ENCODE assay signal across 1 cellular context in genomic region chr3:49673715-49674490, GRCh38.
TF ChIP-seq lines count a peak whose summit lies in the region.

Gene APEH (plus strand): TSS chr3:49674351. CDS start chr3:49674402, 51 bp downstream.

TF ChIP-seq in K562, 482 proteins besides CTCF, POLR2A, EP300 and RAD21 (continued from another document and continues in another):
- TF ChIP-seq AFF1 (IDR thresholded peaks at IDR 0.05; ENCODE audit: low read depth in 1 of 2, partially characterized antibody in 2 of 2) = peak in 1 of 2 experiments; percentile 89
- TF ChIP-seq JUN (IDR thresholded peaks at IDR 0.05; ENCODE audit: borderline replicate concordance, low read depth, low read length) = no peak
- no peak for TF ChIP-seq JUN (CRISPR knock-in tag; IDR thresholded peaks at IDR 0.05; ENCODE audit: borderline replicate concordance)
- TF ChIP-seq MXD1 (CRISPR knock-in tag; IDR thresholded peaks at IDR 0.05; ENCODE audit: borderline replicate concordance, poor library complexity, severe bottlenecking) = no peak
- no peak for TF ChIP-seq THRAP3 (IDR thresholded peaks at IDR 0.05; ENCODE audit: borderline replicate concordance)
- TF ChIP-seq E2F6 (IDR thresholded peaks at IDR 0.05; ENCODE audit: borderline replicate concordance in 1 of 2, extremely low read depth in 1 of 2, insufficient read depth in 1 of 2, insufficient read length in 1 of 2, low read depth in 1 of 2, low read length in 1 of 2, poor library complexity in 1 of 2, severe bottlenecking in 1 of 2) = peak; percentile 68 to 81
- peak; percentile 6 for TF ChIP-seq KDM5B (IDR thresholded peaks at IDR 0.05; ENCODE audit: insufficient replicate concordance, low read depth, low read length)
- peak; percentile 27 for TF ChIP-seq TAF1 (IDR thresholded peaks at IDR 0.05; ENCODE audit: control insufficient read depth, extremely low read depth, insufficient read depth, low read length, severe bottlenecking)
- no peak for TF ChIP-seq ZNF57 (CRISPR knock-in tag; IDR thresholded peaks at IDR 0.05)
- TF ChIP-seq GTF2A2 (tag; IDR thresholded peaks at IDR 0.05) = no peak
- peak; percentile 93 for TF ChIP-seq ZBTB40 (IDR thresholded peaks at IDR 0.05)
- TF ChIP-seq ZBTB40 (CRISPR knock-in tag; IDR thresholded peaks at IDR 0.05) = no peak
- TF ChIP-seq, protein P1, sequence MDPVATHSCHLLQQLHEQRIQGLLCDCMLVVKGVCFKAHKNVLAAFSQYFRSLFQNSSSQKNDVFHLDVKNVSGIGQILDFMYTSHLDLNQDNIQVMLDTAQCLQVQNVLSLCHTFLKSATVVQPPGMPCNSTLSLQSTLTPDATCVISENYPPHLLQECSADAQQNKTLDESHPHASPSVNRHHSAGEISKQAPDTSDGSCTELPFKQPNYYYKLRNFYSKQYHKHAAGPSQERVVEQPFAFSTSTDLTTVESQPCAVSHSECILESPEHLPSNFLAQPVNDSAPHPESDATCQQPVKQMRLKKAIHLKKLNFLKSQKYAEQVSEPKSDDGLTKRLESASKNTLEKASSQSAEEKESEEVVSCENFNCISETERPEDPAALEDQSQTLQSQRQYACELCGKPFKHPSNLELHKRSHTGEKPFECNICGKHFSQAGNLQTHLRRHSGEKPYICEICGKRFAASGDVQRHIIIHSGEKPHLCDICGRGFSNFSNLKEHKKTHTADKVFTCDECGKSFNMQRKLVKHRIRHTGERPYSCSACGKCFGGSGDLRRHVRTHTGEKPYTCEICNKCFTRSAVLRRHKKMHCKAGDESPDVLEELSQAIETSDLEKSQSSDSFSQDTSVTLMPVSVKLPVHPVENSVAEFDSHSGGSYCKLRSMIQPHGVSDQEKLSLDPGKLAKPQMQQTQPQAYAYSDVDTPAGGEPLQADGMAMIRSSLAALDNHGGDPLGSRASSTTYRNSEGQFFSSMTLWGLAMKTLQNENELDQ (CRISPR knock-in tag; IDR thresholded peaks at IDR 0.05; ENCODE audit: borderline replicate concordance) = no peak
- no peak for TF ChIP-seq SREBF1 (IDR thresholded peaks at IDR 0.05; ENCODE audit: borderline replicate concordance, low read depth, low read length)
- peak; percentile 71; the same call in 1 of the 2 replicates for TF ChIP-seq SP1 (CRISPR knock-in tag; IDR thresholded peaks at IDR 0.05)
- no peak for TF ChIP-seq NR2F6 (CRISPR knock-in tag; IDR thresholded peaks at IDR 0.05)
- no peak for TF ChIP-seq ELK1 (CRISPR knock-in tag; IDR thresholded peaks at IDR 0.05)
- TF ChIP-seq MTF1 (CRISPR knock-in tag; IDR thresholded peaks at IDR 0.05; ENCODE audit: borderline replicate concordance) = no peak
- TF ChIP-seq CBFA2T3 (IDR thresholded peaks at IDR 0.05) = no peak
- no peak for TF ChIP-seq MXI1 (IDR thresholded peaks at IDR 0.05; ENCODE audit: low read depth, low read length)
- 0 out of 2 replicates have a peak, but pooled peaks have one; percentile 24 for TF ChIP-seq RBM14 (IDR thresholded peaks at IDR 0.05; ENCODE audit: borderline replicate concordance, insufficient read depth, low read depth, low read length)
- TF ChIP-seq MEF2D (tag; conservative IDR thresholded peaks at IDR 0.05; ENCODE audit: low read depth) = no peak
- no peak for TF ChIP-seq ZFPM2 (CRISPR knock-in tag; IDR thresholded peaks at IDR 0.05)
- TF ChIP-seq RFX7 (CRISPR knock-in tag; IDR thresholded peaks at IDR 0.05) = no peak
- TF ChIP-seq TBP (optimal IDR thresholded peaks at IDR 0.05; ENCODE audit: low read depth, low read length) = peak; percentile 18
- no peak for TF ChIP-seq TFAM (CRISPR knock-in tag; conservative IDR thresholded peaks at IDR 0.05)
- 0 out of 4 replicates have a peak, but pooled peaks of 1 of the 2 experiments have one; percentile 10 for TF ChIP-seq FOXK2 (conservative IDR thresholded peaks at IDR 0.05 in 1 of 2, IDR thresholded peaks at IDR 0.05 in 1 of 2; ENCODE audit: low read depth in 2 of 2)
- TF ChIP-seq ATF4 (CRISPR knock-in tag; IDR thresholded peaks at IDR 0.05) = no peak
- TF ChIP-seq POLR2H (tag; IDR thresholded peaks at IDR 0.05; ENCODE audit: low read depth) = peak; percentile 50; the same call in 1 of the 2 replicates
- TF ChIP-seq, protein P2, sequence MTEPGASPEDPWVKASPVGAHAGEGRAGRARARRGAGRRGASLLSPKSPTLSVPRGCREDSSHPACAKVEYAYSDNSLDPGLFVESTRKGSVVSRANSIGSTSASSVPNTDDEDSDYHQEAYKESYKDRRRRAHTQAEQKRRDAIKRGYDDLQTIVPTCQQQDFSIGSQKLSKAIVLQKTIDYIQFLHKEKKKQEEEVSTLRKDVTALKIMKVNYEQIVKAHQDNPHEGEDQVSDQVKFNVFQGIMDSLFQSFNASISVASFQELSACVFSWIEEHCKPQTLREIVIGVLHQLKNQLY (CRISPR knock-in tag; conservative IDR thresholded peaks at IDR 0.05) = no peak
- TF ChIP-seq ETV6 (IDR thresholded peaks at IDR 0.05; ENCODE audit: borderline replicate concordance in 1 of 2, low read depth in 2 of 2, low read length in 1 of 2) = no peak
- TF ChIP-seq ETV6 (CRISPR knock-in tag; IDR thresholded peaks at IDR 0.05; ENCODE audit: borderline replicate concordance) = no peak
- TF ChIP-seq ZNF830 (CRISPR knock-in tag; IDR thresholded peaks at IDR 0.05) = no peak
- TF ChIP-seq FIP1L1 (IDR thresholded peaks at IDR 0.05; ENCODE audit: low read depth, low read length, poor library complexity, severe bottlenecking) = peak; percentile 64
- TF ChIP-seq MYC (IDR thresholded peaks at IDR 0.05; ENCODE audit: low read depth, low read length) = peak; percentile 76
- no peak for TF ChIP-seq MYC (CRISPR knock-in tag; IDR thresholded peaks at IDR 0.05; ENCODE audit: borderline replicate concordance, low read depth)
- TF ChIP-seq PURB (CRISPR knock-in tag; IDR thresholded peaks at IDR 0.05; ENCODE audit: low read depth) = no peak
- TF ChIP-seq ZNF197 (CRISPR knock-in tag; IDR thresholded peaks at IDR 0.05; ENCODE audit: low read depth) = no peak
- no peak for TF ChIP-seq DNMT1 (IDR thresholded peaks at IDR 0.05)
- TF ChIP-seq ATF7 (IDR thresholded peaks at IDR 0.05) = peak; percentile 38
- TF ChIP-seq THRB (CRISPR knock-in tag; conservative IDR thresholded peaks at IDR 0.05) = no peak
- peak; percentile 88 for TF ChIP-seq EP400 (IDR thresholded peaks at IDR 0.05)
